In the genomic region with DNA sequence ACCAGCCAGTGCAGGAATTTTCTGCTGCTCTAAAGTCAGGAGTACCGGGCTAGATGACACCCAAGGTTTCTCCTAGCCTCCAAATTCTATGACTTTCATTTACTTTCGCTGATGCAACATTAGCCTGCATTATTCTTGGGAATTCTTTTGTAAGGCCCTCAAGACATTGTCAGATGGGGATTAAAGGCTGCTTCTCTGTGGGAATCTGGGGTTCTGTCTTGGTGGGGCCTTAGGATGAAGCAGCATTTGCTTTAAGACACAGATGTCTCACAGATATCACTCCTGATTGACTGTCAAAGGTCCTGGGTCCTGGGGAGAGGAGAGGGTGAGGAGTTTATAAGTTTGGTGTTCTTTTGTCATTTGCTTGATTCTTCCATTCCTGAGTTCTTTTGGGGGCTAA, we compare ENCODE assay signal across 15 cellular contexts. TPM values are rescaled to one million over a fixed set of nuclear protein-coding genes. Genes with fewer than 3 reads are reported as not detected.
"Had no signal": no experiment of that assay in that cellular context is flagged by ENCODE, and none has a peak within 500 bp of the region (broad histone marks: within the 10 kb centered on the region; RNA-seq: fewer than 3 reads in every experiment).

No MANE protein-coding gene starts in this region.

- H3K27ac Mint-ChIP-seq: activated CD8-positive, alpha-beta memory T cell treated with anti-CD3 and anti-CD28 coated beads, Interleukin-2, amount 10 ng/mL, durations not matched to agents 7 days and 5 days; activated naive CD4-positive, alpha-beta T cell treated with anti-CD3 and anti-CD28 coated beads, Interleukin-2, amount 50 U/mL, for 72 hours; activated T-cell treated with anti-CD3 and anti-CD28 coated beads, Interleukin-2, amount 50 U/mL, for 24 hours; immature natural killer cell; naive thymus-derived CD8-positive, alpha-beta T cell had no signal

- H3K9me3 ChIP-seq: tibial nerve had no signal

- FAIRE-seq: colon, endothelial cell of umbilical vein had no signal

- H3K4me1 Mint-ChIP-seq: activated CD8-positive, alpha-beta memory T cell treated with anti-CD3 and anti-CD28 coated beads, Interleukin-2, amount 10 ng/mL, durations not matched to agents 7 days and 5 days; immature natural killer cell; naive thymus-derived CD8-positive, alpha-beta T cell had no signal

- H3K36me3 Mint-ChIP-seq: activated CD8-positive, alpha-beta memory T cell treated with anti-CD3 and anti-CD28 coated beads, Interleukin-2, amount 10 ng/mL, durations not matched to agents 7 days and 5 days; activated naive CD4-positive, alpha-beta T cell treated with anti-CD3 and anti-CD28 coated beads, Interleukin-2, amount 50 U/mL, for 72 hours; immature natural killer cell; naive thymus-derived CD8-positive, alpha-beta T cell had no signal

- DNase-seq: activated CD4-positive, alpha-beta T cell treated with anti-CD3 and anti-CD28 coated beads, Interleukin-2, amount 50 U/mL, for 4 hours; activated CD4-positive, CD25-positive, alpha-beta regulatory T cell treated with anti-CD3 and anti-CD28 coated beads, Interleukin-2, amount 50 U/mL, for 72 hours; activated CD8-positive, alpha-beta memory T cell treated with anti-CD3 and anti-CD28 coated beads, Interleukin-2, amount 10 ng/mL, durations not matched to agents 7 days and 5 days; activated effector memory CD4-positive, alpha-beta T cell treated with Interleukin-2 at 50 U/mL for 16 hours; activated T-cell treated with anti-CD3 and anti-CD28 coated beads, Interleukin-2, amount 50 U/mL, for 24 hours; anterior cingulate cortex; immature natural killer cell; left cardiac atrium; naive thymus-derived CD8-positive, alpha-beta T cell; occipital lobe had no signal

- ATAC-seq: activated CD8-positive, alpha-beta memory T cell treated with anti-CD3 and anti-CD28 coated beads, Interleukin-2, amount 10 ng/mL, durations not matched to agents 7 days and 5 days; activated naive CD4-positive, alpha-beta T cell treated with anti-CD3 and anti-CD28 coated beads, Interleukin-2, amount 50 U/mL, for 72 hours; left cardiac atrium; naive thymus-derived CD8-positive, alpha-beta T cell had no signal

- H3K4me3 Mint-ChIP-seq: activated CD8-positive, alpha-beta memory T cell treated with anti-CD3 and anti-CD28 coated beads, Interleukin-2, amount 10 ng/mL, durations not matched to agents 7 days and 5 days; activated T-cell treated with anti-CD3 and anti-CD28 coated beads, Interleukin-2, amount 50 U/mL, for 24 hours; immature natural killer cell; naive thymus-derived CD8-positive, alpha-beta T cell had no signal

- H3K4me1 ChIP-seq: tibial nerve had no signal

- H3K27ac ChIP-seq: tibial nerve had no signal

- H3K36me3 ChIP-seq: tibial nerve had no signal

- H3K9me3 Mint-ChIP-seq: activated naive CD4-positive, alpha-beta T cell treated with anti-CD3 and anti-CD28 coated beads, Interleukin-2, amount 50 U/mL, for 72 hours; activated T-cell treated with anti-CD3 and anti-CD28 coated beads, Interleukin-2, amount 50 U/mL, for 24 hours; naive thymus-derived CD8-positive, alpha-beta T cell had no signal

- H3K4me3 ChIP-seq: lung, tibial nerve had no signal

RNA-seq across cellular contexts. Expression of gene PKP1, which starts 11.6 kb away (rescaled TPM):
- total RNA-seq: activated CD8-positive, alpha-beta memory T cell treated with anti-CD3 and anti-CD28 coated beads, Interleukin-2, amount 10 ng/mL, durations not matched to agents 7 days and 5 days; activated naive CD4-positive, alpha-beta T cell treated with anti-CD3 and anti-CD28 coated beads, Interleukin-2, amount 50 U/mL, for 72 hours; endothelial cell of umbilical vein; naive thymus-derived CD8-positive, alpha-beta T cell had no signal
- polyA plus RNA-seq: immature natural killer cell; naive thymus-derived CD8-positive, alpha-beta T cell had no signal
